16 cellular contexts compared by ENCODE assay signal in the genomic region with DNA sequence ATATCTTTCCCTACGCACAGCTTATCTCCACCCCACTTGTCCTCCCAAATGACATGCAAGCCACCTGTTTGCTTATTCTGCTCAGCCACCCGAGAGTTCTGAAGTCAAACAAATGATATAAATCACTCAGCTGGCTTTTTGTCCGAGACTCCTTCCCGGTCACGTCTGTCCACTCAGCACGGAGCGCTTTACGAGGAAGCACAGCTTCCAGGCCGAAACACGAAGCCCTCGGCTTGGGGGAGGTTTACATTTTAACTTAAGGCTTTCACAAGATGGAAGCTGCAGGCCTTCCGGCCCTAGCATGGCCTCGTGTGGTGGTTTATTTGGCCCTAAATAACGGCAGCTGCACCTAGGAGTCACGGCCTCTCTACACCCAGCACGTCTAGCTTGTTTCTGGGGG.
DNase-seq lines count a peak whose midpoint lies in the region; ATAC-seq and TF ChIP-seq lines count a peak whose summit lies in the region.
"Had no signal": no experiment of that assay in that cellular context is flagged by ENCODE, and none has a peak within 500 bp of the region (broad histone marks: within the 10 kb centered on the region; RNA-seq: fewer than 3 reads in every experiment).

No MANE protein-coding gene starts in this region.

- no peaks in the 10 kb centered on the region for H3K79me2 ChIP-seq in mesendoderm (ENCODE audit: control insufficient read depth, insufficient read depth, low read length)
- H3K79me2 ChIP-seq in GM23338 (replicated peaks; ENCODE audit: insufficient read depth) = no peaks in the 10 kb centered on the region

- H2BK15ac ChIP-seq in mesendoderm (replicated peaks; ENCODE audit: low read depth) = no peak overlapping the region

- H3K4me1 Mint-ChIP-seq in CD4-positive, alpha-beta T cell (ENCODE audit: low read depth) = peaks cover 8% of the 10 kb centered on the region
- peaks cover 8% of the 10 kb centered on the region for H3K4me1 Mint-ChIP-seq in T-helper 17 cell
- peaks cover 17 to 20% of the 10 kb centered on the region in 2 donors for H3K4me1 Mint-ChIP-seq in natural killer cell treated with Interleukin-12 subunit alpha and Interleukin-12 subunit beta and Interleukin-15 and Interleukin-18, amount 100 ng/mL, for 72 hours (ENCODE audit: low read depth in 2 of 2)
- no peaks in the 10 kb centered on the region for H3K4me1 Mint-ChIP-seq in GM23338

- no peak overlapping the region for H4K8ac ChIP-seq in mesendoderm (ENCODE audit: low read depth, low read length)

- H3K9me3 Mint-ChIP-seq in CD4-positive, alpha-beta T cell = no peaks in the 10 kb centered on the region
- no peaks in the 10 kb centered on the region for H3K9me3 Mint-ChIP-seq in natural killer cell treated with Interleukin-12 subunit alpha and Interleukin-12 subunit beta and Interleukin-15 and Interleukin-18, amount 100 ng/mL, for 72 hours
- peaks cover 3% of the 10 kb centered on the region; the same call in 1 of the 3 replicates for H3K9me3 Mint-ChIP-seq in GM23338

- peaks cover 59% of the 10 kb centered on the region for H3K36me3 Mint-ChIP-seq in CD4-positive, alpha-beta T cell (ENCODE audit: low read depth)
- H3K36me3 Mint-ChIP-seq in T-helper 17 cell (ENCODE audit: low read depth) (peaks cover 9% of the 10 kb centered on the region), GM23338 (ENCODE audit: low read depth) (no peaks in the 10 kb centered on the region)
- H3K36me3 Mint-ChIP-seq in natural killer cell treated with Interleukin-12 subunit alpha and Interleukin-12 subunit beta and Interleukin-15 and Interleukin-18, amount 100 ng/mL, for 72 hours = no peaks in the 10 kb centered on the region

- H4K20me1 ChIP-seq in BLaER1 = no peaks in the 10 kb centered on the region
- no peaks in the 10 kb centered on the region for H4K20me1 ChIP-seq in GM23338 (replicated peaks; ENCODE audit: insufficient read depth)

- H3K4me3 Mint-ChIP-seq in CD4-positive, alpha-beta T cell = no peak overlapping the region
- H3K4me3 Mint-ChIP-seq in T-helper 17 cell = no peak overlapping the region
- H3K4me3 Mint-ChIP-seq in natural killer cell treated with Interleukin-12 subunit alpha and Interleukin-12 subunit beta and Interleukin-15 and Interleukin-18, amount 100 ng/mL, for 72 hours = peak overlapping the region; percentile 47
- H3K4me3 Mint-ChIP-seq in GM23338 = no peak overlapping the region
- H3K4me3 Mint-ChIP-seq: activated CD4-positive, alpha-beta T cell treated with anti-CD3 and anti-CD28 coated beads for 36 hours had no signal

- no peak overlapping the region for H2AFZ ChIP-seq in GM23338

- H3K79me1 ChIP-seq in mesendoderm (ENCODE audit: low read length) = no peaks in the 10 kb centered on the region

- no peaks in the 10 kb centered on the region for H3F3A ChIP-seq in GM23338 (replicated peaks; ENCODE audit: low read depth)

- H3K56ac ChIP-seq in mesendoderm (ENCODE audit: low read length) = no peak overlapping the region

- H3K18ac ChIP-seq in mesendoderm (ENCODE audit: low read length) = no peak overlapping the region

- H3K9me3 ChIP-seq in BLaER1 (no peaks in the 10 kb centered on the region; the same call in 1 of the 2 replicates), T-helper 17 cell (ENCODE audit: control insufficient read depth, low read length, poor library complexity, severe bottlenecking) (no peaks in the 10 kb centered on the region)
- peaks cover 6% of the 10 kb centered on the region for H3K9me3 ChIP-seq in CD4-positive, alpha-beta T cell (ENCODE audit: control insufficient read depth, low read length)

- 0 out of 2 replicates have a peak overlapping the region, but pooled peaks have one; percentile 4 for H3K27ac ChIP-seq in BLaER1
- no peak overlapping the region for H3K27ac ChIP-seq in CD4-positive, alpha-beta T cell (ENCODE audit: low read depth, low read length)
- H3K27ac ChIP-seq in mesendoderm (ENCODE audit: low read depth, low read length) = no peak overlapping the region
- H3K27ac ChIP-seq in GM23338 (ENCODE audit: low read depth) = no peak overlapping the region
- H3K27ac ChIP-seq: gastroesophageal sphincter, left ventricle myocardium inferior, SK-N-MC had no signal

- H4K5ac ChIP-seq in mesendoderm (ENCODE audit: low read length) = no peak overlapping the region

- H3K4me3 ChIP-seq in BLaER1 (no peak overlapping the region), mesendoderm (ENCODE audit: low read length) (no peak overlapping the region), GM23338 (no peak overlapping the region)
- H3K4me3 ChIP-seq: gastroesophageal sphincter, left ventricle myocardium inferior, SK-N-MC had no signal

- no peak for TF ChIP-seq CTCF in CD4-positive, alpha-beta T cell (IDR thresholded peaks at IDR 0.05)
- no peak for TF ChIP-seq CTCF in GM23338 (conservative IDR thresholded peaks at IDR 0.05; ENCODE audit: low read depth in 2 of 2)

- H3K9ac ChIP-seq in BLaER1 = peak overlapping the region; percentile 25; the same call in 1 of the 2 replicates
- H3K9ac ChIP-seq in mesendoderm (ENCODE audit: low read length) = no peak overlapping the region

- peaks cover 11% of the 10 kb centered on the region; the same call in 1 of the 2 replicates for H3K36me3 ChIP-seq in BLaER1
- no peaks in the 10 kb centered on the region for H3K36me3 ChIP-seq in mesendoderm (ENCODE audit: control insufficient read depth, insufficient read depth, low read length)
- H3K36me3 ChIP-seq in GM23338 (ENCODE audit: insufficient read depth) = no peaks in the 10 kb centered on the region
- H3K36me3 ChIP-seq: gastroesophageal sphincter, left ventricle myocardium inferior had no signal

- CTCF ChIA-PET in CD4-positive, alpha-beta T cell (lab: Charles Lee) = no interaction called here

- H3K4ac ChIP-seq in mesendoderm (ENCODE audit: low read depth, low read length) = no peak overlapping the region

- no peak overlapping the region for H2BK5ac ChIP-seq in mesendoderm (ENCODE audit: low read length)

- H2BK120ac ChIP-seq in mesendoderm (ENCODE audit: low read depth, low read length) = no peak overlapping the region

- no peak for DNase-seq in CD4-positive, alpha-beta T cell
- DNase-seq in T-helper 17 cell (no peak), mesendoderm (no peak), GM23338 (ENCODE audit: low spot score) (no peak)
- no peak for DNase-seq in natural killer cell treated with Interleukin-12 subunit alpha and Interleukin-12 subunit beta and Interleukin-15 and Interleukin-18, amount 100 ng/mL, for 72 hours (ENCODE audit: low spot score)
- DNase-seq: activated CD4-positive, alpha-beta T cell treated with anti-CD3 and anti-CD28 coated beads for 36 hours; DMS53; left ventricle myocardium inferior; NCI-H1436; NCI-H82; small intestine; stimulated activated CD4-positive, alpha-beta T cell treated with anti-CD3 and anti-CD28 coated beads, Interleukin-4, amount 100 ng/mL, for 24 hours had no signal

- peaks cover 77% of the 10 kb centered on the region for H3K4me1 ChIP-seq in BLaER1
- H3K4me1 ChIP-seq in mesendoderm (ENCODE audit: control insufficient read depth, low read depth, low read length) = no peaks in the 10 kb centered on the region
- H3K4me1 ChIP-seq in GM23338 (ENCODE audit: insufficient read depth) = no peaks in the 10 kb centered on the region
- H3K4me1 ChIP-seq: gastroesophageal sphincter, left ventricle myocardium inferior had no signal

- peak overlapping the region; percentile 57 for H3K27ac Mint-ChIP-seq in CD4-positive, alpha-beta T cell
- H3K27ac Mint-ChIP-seq in T-helper 17 cell (peak overlapping the region; percentile 84), GM23338 (no peak overlapping the region)
- H3K27ac Mint-ChIP-seq in natural killer cell treated with Interleukin-12 subunit alpha and Interleukin-12 subunit beta and Interleukin-15 and Interleukin-18, amount 100 ng/mL, for 72 hours = peak overlapping the region; percentile 68 to 85
- H3K27ac Mint-ChIP-seq: activated CD4-positive, alpha-beta T cell treated with anti-CD3 and anti-CD28 coated beads for 36 hours had no signal

- H3K27me3 ChIP-seq in BLaER1 = no peaks in the 10 kb centered on the region
- H3K27me3 ChIP-seq in CD4-positive, alpha-beta T cell (ENCODE audit: control insufficient read depth, insufficient read depth, low read length) = no peaks in the 10 kb centered on the region
- H3K27me3 ChIP-seq in mesendoderm (ENCODE audit: insufficient read depth, low read length, poor library complexity) = no peaks in the 10 kb centered on the region
- H3K27me3 ChIP-seq in GM23338 (ENCODE audit: insufficient read depth) = no peaks in the 10 kb centered on the region

- H3K4me2 ChIP-seq in BLaER1 (peak overlapping the region; percentile 64), mesendoderm (ENCODE audit: low read length) (no peak overlapping the region), GM23338 (no peak overlapping the region)

- intact Hi-C loops in CD4-positive, alpha-beta T cell (cut with DNase I, micrococcal nuclease) = no loop called here

- H3K27me3 Mint-ChIP-seq in CD4-positive, alpha-beta T cell = no peaks in the 10 kb centered on the region
- H3K27me3 Mint-ChIP-seq in T-helper 17 cell = no peaks in the 10 kb centered on the region
- no peaks in the 10 kb centered on the region for H3K27me3 Mint-ChIP-seq in natural killer cell treated with Interleukin-12 subunit alpha and Interleukin-12 subunit beta and Interleukin-15 and Interleukin-18, amount 100 ng/mL, for 72 hours
- peaks cover 4% of the 10 kb centered on the region for H3K27me3 Mint-ChIP-seq in GM23338 (ENCODE audit: insufficient read depth, low read depth, poor library complexity)
- H3K27me3 Mint-ChIP-seq: activated CD4-positive, alpha-beta T cell treated with anti-CD3 and anti-CD28 coated beads for 36 hours had no signal

- WGBS in mesendoderm (ENCODE audit: extremely low coverage, insufficient coverage, low lambda C conversion rate) = no CpG with 5 or more reads among the region's 16 CpGs

- POLR2A ChIA-PET in CD4-positive, alpha-beta T cell (lab: Charles Lee) = interaction anchor here (0.6 to 1.3 kb wide), 2 partner anchors 10 to 23 kb away, joined by 3 to 5 read pairs; no protein-coding TSS in a partner anchor

- ATAC-seq in CD4-positive, alpha-beta T cell (ENCODE audit: poor library complexity) = no peak
- ATAC-seq in T-helper 17 cell (no peak), GM23338 (no peak), GM19467 (IDR thresholded peaks at IDR 0.05; ENCODE audit: unreplicated experiment) (no peak)
- no peak for ATAC-seq in natural killer cell treated with Interleukin-12 subunit alpha and Interleukin-12 subunit beta and Interleukin-15 and Interleukin-18, amount 100 ng/mL, for 72 hours
- ATAC-seq: activated CD4-positive, alpha-beta T cell treated with anti-CD3 and anti-CD28 coated beads for 36 hours; gastroesophageal sphincter had no signal

- no peak overlapping the region for H2AK5ac ChIP-seq in mesendoderm (ENCODE audit: low read length)

- no peaks in the 10 kb centered on the region for H3K9me2 ChIP-seq in GM23338 (ENCODE audit: insufficient read depth)

- no peak overlapping the region for H3K23ac ChIP-seq in mesendoderm (ENCODE audit: low read length)
